ENCODE assay signal across 12 cellular contexts in genomic region chr18:31506024-31506742, GRCh38. TPM values are rescaled to one million over a fixed set of nuclear protein-coding genes. Genes with fewer than 3 reads are reported as not detected.
A peak's percentile ranks its signal among the peaks of the same experiment; 100 is the strongest.
DNase-seq lines count a peak whose midpoint lies in the region; ATAC-seq, FAIRE-seq and TF ChIP-seq lines count a peak whose summit lies in the region.
"Had no signal": no experiment of that assay in that cellular context is flagged by ENCODE, and none has a peak within 500 bp of the region (broad histone marks: within the 10 kb centered on the region; RNA-seq: fewer than 3 reads in every experiment).

No MANE protein-coding gene starts in this region.

- peak; percentile 53 for FAIRE-seq in GM12892 (lab: Jason Lieb, UNC)

- H3K4me1 ChIP-seq in esophagus squamous epithelium = peaks cover 7 to 43% (median 10%) of the 10 kb centered on the region in 3 donors

- H3K4me3 Mint-ChIP-seq in nephron = no peak overlapping the region
- H3K4me3 Mint-ChIP-seq in naive thymus-derived CD8-positive, alpha-beta T cell = no peak overlapping the region
- H3K4me3 Mint-ChIP-seq: memory B cell had no signal

- TF ChIP-seq POLR2A in GM12892 (IDR thresholded peaks at IDR 0.05; ENCODE audit: low read depth, low read length) = no peak
- TF ChIP-seq POLR2A in esophagus squamous epithelium (IDR thresholded peaks at IDR 0.05) = no peak

- H3K4me3 ChIP-seq in esophagus squamous epithelium = no peak overlapping the region

- TF ChIP-seq CTCF in esophagus squamous epithelium (IDR thresholded peaks at IDR 0.05) (peak in 4 of 6 experiments; percentile 15 to 45 (median 37)), nephron (IDR thresholded peaks at IDR 0.05; ENCODE audit: unreplicated experiment in 3 of 3) (peak; percentile 41 to 51 (median 47))

- H3K4me1 Mint-ChIP-seq in nephron = no peaks in the 10 kb centered on the region
- H3K4me1 Mint-ChIP-seq in naive thymus-derived CD8-positive, alpha-beta T cell = no peaks in the 10 kb centered on the region
- H3K4me1 Mint-ChIP-seq: memory B cell had no signal

- H3K9me3 Mint-ChIP-seq in nephron = peaks cover 5% of the 10 kb centered on the region
- peaks cover 0 to 3% (median 0%) of the 10 kb centered on the region in 9 donors for H3K9me3 Mint-ChIP-seq in naive thymus-derived CD8-positive, alpha-beta T cell
- H3K9me3 Mint-ChIP-seq: memory B cell had no signal

- no peaks in the 10 kb centered on the region for H3K27me3 Mint-ChIP-seq in nephron (ENCODE audit: low read depth)
- peaks cover 3 to 11% (median 8%) of the 10 kb centered on the region in 5 donors for H3K27me3 Mint-ChIP-seq in naive thymus-derived CD8-positive, alpha-beta T cell

- no peaks in the 10 kb centered on the region for H3K36me3 ChIP-seq in esophagus squamous epithelium

- H3K27ac Mint-ChIP-seq in nephron = peak overlapping the region in 1 of 3 experiments; percentile 14
- H3K27ac Mint-ChIP-seq in naive thymus-derived CD8-positive, alpha-beta T cell = no peak overlapping the region
- H3K27ac Mint-ChIP-seq: memory B cell had no signal

- H3K36me3 Mint-ChIP-seq in nephron (ENCODE audit: low read depth) = peaks cover 8% of the 10 kb centered on the region
- H3K36me3 Mint-ChIP-seq in naive thymus-derived CD8-positive, alpha-beta T cell = no peaks in the 10 kb centered on the region
- H3K36me3 Mint-ChIP-seq: memory B cell had no signal

- H3K9me3 ChIP-seq in esophagus squamous epithelium = no peaks in the 10 kb centered on the region
- H3K9me3 ChIP-seq: Caco-2 had no signal

- WGBS in esophagus squamous epithelium, 2 donors = 32 to 50% methylated on average over 5 of the region's 5 CpGs

- no peak for DNase-seq in GM12892 (ENCODE audit: insufficient read length)
- DNase-seq in RPMI7951 (ENCODE audit: low read depth) = peak; percentile 4
- no peak for DNase-seq in esophagus squamous epithelium (lab: John Stamatoyannopoulos, UW)
- no peak for DNase-seq in NK-92 treated with Interleukin-12 subunit alpha and Interleukin-12 subunit beta, amount 100 ng/mL, for 24 hours (lab: John Stamatoyannopoulos, UW)
- DNase-seq in naive thymus-derived CD8-positive, alpha-beta T cell = no peak
- DNase-seq in mesenteric fat pad (ENCODE audit: low spot score) = no peak
- DNase-seq: Caco-2; stimulated activated CD4-positive, alpha-beta T cell treated with anti-CD3 and anti-CD28 coated beads, Interleukin-15, amount 100 ng/mL, for 24 hours; stimulated activated naive CD4-positive, alpha-beta T cell treated with Interleukin-2 at 50 U/mL for 16 hours had no signal

- no peaks in the 10 kb centered on the region for H3K27me3 ChIP-seq in esophagus squamous epithelium

- POLR2A ChIA-PET in naive thymus-derived CD8-positive, alpha-beta T cell (lab: Charles Lee) = no interaction called here

- no peak for ATAC-seq in naive thymus-derived CD8-positive, alpha-beta T cell
- ATAC-seq in GM19023 (IDR thresholded peaks at IDR 0.05; ENCODE audit: unreplicated experiment) = no peak

- no peak overlapping the region for H3K27ac ChIP-seq in esophagus squamous epithelium

- intact Hi-C loops in esophagus squamous epithelium (cut with DNase I) = no loop called here

RNA-seq across cellular contexts. Expression of gene DSG2, which starts 8.2 kb away (rescaled TPM):
- polyA plus RNA-seq in GM12892 (2012; ENCODE audit: missing spikeins) = 32.9 TPM
- total RNA-seq in RPMI7951 (2014; rRNA removed; shearing (Covaris generic)) = 0.10 and 0.24 TPM in 2 replicates
- total RNA-seq in esophagus squamous epithelium = 10 to 100 TPM in 1 of 4 donors, 1 to 10 TPM in 3; 7.3 to 18.8 (median 9.7) TPM
- under 1 TPM; 0.16 to 0.30 TPM for total RNA-seq in naive thymus-derived CD8-positive, alpha-beta T cell
- under 1 TPM in 2 of 3 donors, not detected in 1; 0.08 to 0.11 TPM for polyA plus RNA-seq in naive thymus-derived CD8-positive, alpha-beta T cell
- total RNA-seq in mesenteric fat pad = 32.9 TPM

RNA-seq across cellular contexts. Expression of gene DSG3, which starts 58.6 kb away (rescaled TPM):
- 0.08 TPM for polyA plus RNA-seq in GM12892 (2012; ENCODE audit: missing spikeins)
- not detected in 2 replicates for total RNA-seq in RPMI7951 (2014; rRNA removed; shearing (Covaris generic))
- 100 to 1,000 TPM; 513 to 856 (median 737) TPM for total RNA-seq in esophagus squamous epithelium
- not detected for total RNA-seq in naive thymus-derived CD8-positive, alpha-beta T cell
- not detected for polyA plus RNA-seq in naive thymus-derived CD8-positive, alpha-beta T cell
- total RNA-seq in mesenteric fat pad = not detected

Comparison
In these comparisons a context has a peak if more than half of its experiments do, and no peak if none do; other contexts are left out.
1. RNA of gene DSG3, which starts 58.6 kb away (total RNA-seq): 513 to 856 TPM in esophagus squamous epithelium; not detected in RPMI7951, not detected in naive thymus-derived CD8-positive, alpha-beta T cell and not detected in mesenteric fat pad (single experiment); every median in the first group is over 100 times any median in the second.